Comparison of ENCODE assay signal across 7 cellular contexts in the genomic region with DNA sequence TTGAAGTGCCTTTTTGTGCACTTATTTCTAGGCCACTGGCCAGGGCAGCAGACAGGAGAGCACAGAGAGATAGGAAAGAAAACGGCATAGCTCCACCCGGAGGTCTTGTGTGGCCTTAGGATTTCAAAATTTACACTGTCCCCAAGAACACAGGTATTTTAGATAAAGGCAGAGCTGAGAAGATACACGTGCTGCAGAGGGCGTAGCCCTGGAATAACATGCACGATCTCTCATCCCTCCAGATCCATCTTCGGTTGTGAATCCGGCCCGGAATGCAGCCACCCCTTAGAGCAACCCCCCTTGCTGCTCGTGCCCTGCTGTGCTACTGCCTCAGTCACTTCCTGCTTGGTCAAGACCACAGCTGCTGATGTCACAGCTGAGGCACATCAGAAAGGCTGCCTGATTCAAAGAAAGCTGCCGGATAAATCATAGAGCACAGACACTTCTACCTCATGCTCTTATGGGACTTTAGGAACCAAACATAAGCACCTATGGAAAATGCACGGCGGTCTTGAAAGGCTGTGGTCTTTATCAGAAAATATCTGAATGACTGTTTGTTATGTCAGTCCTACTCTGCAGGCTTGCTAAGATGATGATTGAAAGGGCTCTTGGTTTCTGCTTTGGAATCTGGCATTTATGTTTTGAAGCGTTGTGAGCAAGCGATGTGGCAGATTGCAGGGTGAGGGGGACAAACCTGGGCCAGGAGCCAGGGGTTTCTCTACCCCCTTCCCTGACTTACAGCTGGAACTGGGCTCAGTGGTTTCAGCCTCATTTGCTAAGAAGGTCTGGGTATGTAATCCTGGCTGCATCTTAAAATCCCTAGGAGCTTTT.
DNase-seq lines count a peak whose midpoint lies in the region; ATAC-seq and TF ChIP-seq lines count a peak whose summit lies in the region.

No MANE protein-coding gene starts in this region.

- H3K4me1 ChIP-seq in ascending aorta, result peaks cover 5 to 9% of the 10 kb centered on the region in 2 donors
- H3K4me1 ChIP-seq in lower lobe of right lung, result peaks cover 7% of the 10 kb centered on the region

- H3K27me3 ChIP-seq in ascending aorta, result no peaks in the 10 kb centered on the region
- no peaks in the 10 kb centered on the region for H3K27me3 ChIP-seq in lower lobe of right lung (ENCODE audit: low read depth)

- intact Hi-C loops in ascending aorta (cut with DNase I) (no loop called here), lower lobe of right lung (cut with DNase I) (no loop called here)

- H3K27ac ChIP-seq in ascending aorta, result peak overlapping the region; percentile 59 to 61
- H3K27ac ChIP-seq in lower lobe of right lung, result no peak overlapping the region

- H3K9me3 ChIP-seq in ascending aorta (no peaks in the 10 kb centered on the region), lower lobe of right lung (no peaks in the 10 kb centered on the region)

- TF ChIP-seq POLR2A in erythroblast (IDR thresholded peaks at IDR 0.05; ENCODE audit: low read length), result no peak

- DNase-seq in Kasumi-1 (lab: John Stamatoyannopoulos, UW), result peak; percentile 16 to 40
- DNase-seq in ascending aorta (ENCODE audit: low spot score in 2 of 2), result peak in 1 of 2 donors; percentile 62
- no peak for DNase-seq in lower lobe of right lung
- no peak for DNase-seq in erythroblast (lab: John Stamatoyannopoulos, UW)
- no peak for DNase-seq in NCI-H2227 treated with DMSO at 0.1 percent for 48 hours (lab: John Stamatoyannopoulos, UW)

- TF ChIP-seq CTCF in ascending aorta (IDR thresholded peaks at IDR 0.05), result no peak
- no peak for TF ChIP-seq CTCF in lower lobe of right lung (IDR thresholded peaks at IDR 0.05)

- ATAC-seq in GM18868 (IDR thresholded peaks at IDR 0.05; ENCODE audit: unreplicated experiment) (peak; percentile 51), lower lobe of right lung (peak; percentile 35 to 61), GM18520 (IDR thresholded peaks at IDR 0.05; ENCODE audit: unreplicated experiment) (no peak)

- H3K36me3 ChIP-seq in ascending aorta (peaks cover 68 to 80% of the 10 kb centered on the region in 2 donors), lower lobe of right lung (peaks cover 81% of the 10 kb centered on the region)

- H3K4me3 ChIP-seq in ascending aorta (no peak overlapping the region), lower lobe of right lung (no peak overlapping the region)

Comparison
In these comparisons a context has a peak if more than half of its experiments do, and no peak if none do; other contexts are left out.
1. DNase-seq: peak in Kasumi-1 (2 of 2); none in lower lobe of right lung (single experiment), erythroblast (0 of 2) and NCI-H2227 treated with DMSO at 0.1 percent for 48 hours (single experiment).